8 cellular contexts compared by ENCODE assay signal in genomic region chr13:98507060-98507797, GRCh38.
DNase-seq lines count a peak whose midpoint lies in the region; ATAC-seq and TF ChIP-seq lines count a peak whose summit lies in the region.

No MANE protein-coding gene starts in this region.

- no peak overlapping the region for H3K9ac ChIP-seq in colonic mucosa (ENCODE audit: low read depth in 2 of 2, low read length in 2 of 2)

- no peak for TF ChIP-seq CTCF in colonic mucosa (IDR thresholded peaks at IDR 0.05)

- H3K9me3 ChIP-seq in colonic mucosa = no peaks in the 10 kb centered on the region

- peaks cover 25% of the 10 kb centered on the region for H3K4me1 ChIP-seq in colonic mucosa

- ATAC-seq in memory B cell (ENCODE audit: low read depth) (no peak), HG03139 (IDR thresholded peaks at IDR 0.05; ENCODE audit: unreplicated experiment) (no peak), GM18858 (IDR thresholded peaks at IDR 0.05; ENCODE audit: unreplicated experiment) (no peak)

- H3K9me3 Mint-ChIP-seq in memory B cell = peaks cover 1% of the 10 kb centered on the region
- no peaks in the 10 kb centered on the region for H3K9me3 Mint-ChIP-seq in activated naive CD4-positive, alpha-beta T cell treated with anti-CD3 and anti-CD28 coated beads, Interleukin-2, amount 10 ng/mL, durations not matched to agents 7 days and 5 days

- no peaks in the 10 kb centered on the region for H3K36me3 ChIP-seq in colonic mucosa

- H3K4me1 Mint-ChIP-seq in memory B cell = peaks cover 66% of the 10 kb centered on the region
- H3K4me1 Mint-ChIP-seq in activated naive CD4-positive, alpha-beta T cell treated with anti-CD3 and anti-CD28 coated beads, Interleukin-2, amount 10 ng/mL, durations not matched to agents 7 days and 5 days = peaks cover 76% of the 10 kb centered on the region

- no peaks in the 10 kb centered on the region for H3K27me3 ChIP-seq in colonic mucosa

- DNase-seq in DMS79 treated with DMSO at 0.1 percent for 48 hours (lab: John Stamatoyannopoulos, UW) (peak; percentile 96), NCI-H226 (peak; percentile 90), colonic mucosa (peak; percentile 69), memory B cell (ENCODE audit: low spot score in 2 of 2) (no peak)
- no peak for DNase-seq in activated naive CD4-positive, alpha-beta T cell treated with anti-CD3 and anti-CD28 coated beads, Interleukin-2, amount 10 ng/mL, durations not matched to agents 7 days and 5 days
- DNase-seq in activated naive CD4-positive, alpha-beta T cell treated with Interleukin-2 at 50 U/mL for 16 hours = no peak

- no peaks in the 10 kb centered on the region for H3K27me3 Mint-ChIP-seq in memory B cell
- no peaks in the 10 kb centered on the region for H3K27me3 Mint-ChIP-seq in activated naive CD4-positive, alpha-beta T cell treated with anti-CD3 and anti-CD28 coated beads, Interleukin-2, amount 10 ng/mL, durations not matched to agents 7 days and 5 days

- intact Hi-C loops in colonic mucosa (cut with DNase I) = loop anchor here (10.0 kb wide), 1 partner anchor 68 kb away; the partner anchor contains the start of gene STK24

- peak overlapping the region; percentile 28 for H3K27ac ChIP-seq in colonic mucosa

- CTCF ChIA-PET in activated naive CD4-positive, alpha-beta T cell treated with anti-CD3 and anti-CD28 coated beads, Interleukin-2, amount 10 ng/mL, durations not matched to agents 7 days and 5 days (lab: Charles Lee) = interaction anchor here (1.1 kb wide), 1 partner anchor 12 kb away, joined by 3 read pairs; no protein-coding TSS in a partner anchor

- peaks cover 6% of the 10 kb centered on the region for H3K36me3 Mint-ChIP-seq in memory B cell
- H3K36me3 Mint-ChIP-seq in activated naive CD4-positive, alpha-beta T cell treated with anti-CD3 and anti-CD28 coated beads, Interleukin-2, amount 10 ng/mL, durations not matched to agents 7 days and 5 days = peaks cover 40% of the 10 kb centered on the region

- peak overlapping the region; percentile 95 for H3K27ac Mint-ChIP-seq in memory B cell
- H3K27ac Mint-ChIP-seq in activated naive CD4-positive, alpha-beta T cell treated with anti-CD3 and anti-CD28 coated beads, Interleukin-2, amount 10 ng/mL, durations not matched to agents 7 days and 5 days = no peak overlapping the region

- no peak overlapping the region for H3K4me3 ChIP-seq in colonic mucosa

- no peak overlapping the region for H3K4me3 Mint-ChIP-seq in memory B cell
- H3K4me3 Mint-ChIP-seq in activated naive CD4-positive, alpha-beta T cell treated with anti-CD3 and anti-CD28 coated beads, Interleukin-2, amount 10 ng/mL, durations not matched to agents 7 days and 5 days = no peak overlapping the region

Comparison
In these comparisons a context has a peak if more than half of its experiments do, and no peak if none do; other contexts are left out.
1. DNase-seq: peak in DMS79 treated with DMSO at 0.1 percent for 48 hours (single experiment), NCI-H226 (single experiment) and colonic mucosa (single experiment); none in memory B cell (0 of 2), activated naive CD4-positive, alpha-beta T cell treated with anti-CD3 and anti-CD28 coated beads, Interleukin-2, amount 10 ng/mL, durations not matched to agents 7 days and 5 days (single experiment) and activated naive CD4-positive, alpha-beta T cell treated with Interleukin-2 at 50 U/mL for 16 hours (single experiment).